Comparison of ENCODE assay signal across 21 cellular contexts in the genomic region with DNA sequence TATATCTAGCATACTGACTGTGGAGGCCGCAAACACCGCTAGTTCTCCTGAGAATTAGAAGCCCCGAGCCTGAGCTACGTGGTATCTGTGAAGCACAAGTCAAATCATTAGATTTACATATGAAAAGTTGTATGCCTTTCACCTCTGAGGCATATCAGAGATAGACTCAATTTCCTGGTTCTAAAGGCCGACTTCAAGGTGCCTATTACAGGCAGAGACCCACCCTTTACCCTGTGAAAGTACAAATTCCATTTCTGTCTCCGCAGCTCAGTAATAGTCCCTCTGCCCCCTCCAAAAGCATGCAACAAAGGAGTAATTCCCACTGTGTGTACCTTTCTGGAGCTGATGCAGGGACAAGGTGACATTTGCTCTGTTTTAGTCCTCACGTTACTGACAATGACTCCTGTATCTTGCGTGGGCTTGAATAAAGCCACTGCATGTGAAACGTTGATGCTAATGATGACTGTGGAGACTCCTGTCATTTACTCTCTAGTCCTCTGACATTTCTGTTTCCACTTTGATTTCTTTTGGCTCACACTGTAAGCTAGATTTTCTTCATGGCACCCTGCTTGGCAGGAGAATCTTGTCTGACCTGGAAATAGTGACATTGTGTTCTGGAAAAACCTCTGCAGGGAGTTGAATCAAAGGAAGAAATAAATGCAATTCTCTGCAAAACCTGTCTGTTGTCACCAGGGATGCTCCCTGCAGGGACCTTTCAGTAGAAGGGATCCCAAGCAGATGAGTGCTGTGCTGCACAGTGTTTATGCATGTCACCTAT.
"Had no signal": no experiment of that assay in that cellular context is flagged by ENCODE, and none has a peak within 500 bp of the region (broad histone marks: within the 10 kb centered on the region; RNA-seq: fewer than 3 reads in every experiment).

No MANE protein-coding gene starts in this region.

- H3K9me3 ChIP-seq: left lung, ovary, psoas muscle, right lobe of liver had no signal

- H3K27ac ChIP-seq: foreskin keratinocyte, left lung, ovary, psoas muscle, right lobe of liver, skin epidermis had no signal

- H3K27me3 ChIP-seq: foreskin keratinocyte, left lung, ovary, right lobe of liver had no signal

- ATAC-seq: activated CD4-positive, alpha-beta T cell treated with anti-CD3 and anti-CD28 coated beads for 36 hours; foreskin keratinocyte; left lung; naive thymus-derived CD4-positive, alpha-beta T cell; psoas muscle; right lobe of liver; stimulated activated effector memory CD8-positive, alpha-beta T cell treated with anti-CD3 and anti-CD28 coated beads, Interleukin-12 subunit alpha, Interleukin-12 subunit beta, amount 100 ng/mL, for 72 hours; stimulated activated naive CD8-positive, alpha-beta T cell treated with anti-CD3 and anti-CD28 coated beads, Interleukin-15, amount 100 ng/mL, for 72 hours had no signal

- DNase-seq: activated B cell treated with CpG ODN at 0.5 μM for 24 hours; activated CD4-positive, alpha-beta T cell treated with anti-CD3 and anti-CD28 coated beads for 36 hours; activated CD4-positive, alpha-beta T cell treated with anti-CD3 and anti-CD28 coated beads, Interleukin-2, amount 50 U/mL, for 48 hours; activated effector memory CD4-positive, alpha-beta T cell treated with Interleukin-2 at 50 U/mL for 16 hours; activated naive CD4-positive, alpha-beta T cell treated with anti-CD3 and anti-CD28 coated beads, Interleukin-2, amount 10 ng/mL, durations not matched to agents 7 days and 5 days; activated T-cell treated with anti-CD3 and anti-CD28 coated beads, Interleukin-2, amount 50 U/mL, for 48 hours; amygdala; effector CD8-positive, alpha-beta T cell; foreskin keratinocyte; immature natural killer cell; left lung; naive thymus-derived CD4-positive, alpha-beta T cell; ovary; psoas muscle; right lobe of liver; stimulated activated CD4-positive, alpha-beta T cell treated with anti-CD3 and anti-CD28 coated beads, Interleukin-2, amount 100 ng/mL, for 24 hours; stimulated activated naive CD8-positive, alpha-beta T cell treated with anti-CD3 and anti-CD28 coated beads, Interleukin-15, amount 100 ng/mL, for 72 hours; T1000 had no signal

- H3K36me3 ChIP-seq: left lung, ovary, right lobe of liver had no signal

- H3K4me3 ChIP-seq: left lung, lung, ovary, psoas muscle, right lobe of liver, skin epidermis had no signal

- H3K4me1 ChIP-seq: foreskin keratinocyte, left lung, psoas muscle, right lobe of liver had no signal
